Comparison of ENCODE assay signal across 1 cellular context in the genomic region with DNA sequence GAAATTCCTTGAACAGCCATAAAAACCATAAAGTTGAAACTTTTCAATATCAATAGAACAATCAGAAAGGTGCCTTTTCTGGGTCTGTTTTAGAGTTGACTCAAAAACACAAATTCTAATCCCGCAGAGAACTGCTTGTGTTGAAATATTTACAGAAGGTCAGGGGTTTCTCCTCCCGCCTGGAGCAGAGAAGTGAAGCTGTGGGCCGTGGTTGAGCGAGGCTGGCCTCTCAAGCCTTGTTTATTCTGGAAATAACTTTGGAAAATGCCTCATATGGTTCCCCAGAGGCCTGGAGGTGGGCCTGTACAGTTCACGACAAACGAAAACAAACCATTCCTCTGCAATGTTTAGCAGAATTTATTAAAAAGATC.
TF ChIP-seq lines count a peak whose summit lies in the region.

No MANE protein-coding gene starts in this region.

TF ChIP-seq in HepG2, 621 proteins besides CTCF, POLR2A, EP300 and RAD21 (continued from another document and continues in another):
- TF ChIP-seq, protein P1, sequence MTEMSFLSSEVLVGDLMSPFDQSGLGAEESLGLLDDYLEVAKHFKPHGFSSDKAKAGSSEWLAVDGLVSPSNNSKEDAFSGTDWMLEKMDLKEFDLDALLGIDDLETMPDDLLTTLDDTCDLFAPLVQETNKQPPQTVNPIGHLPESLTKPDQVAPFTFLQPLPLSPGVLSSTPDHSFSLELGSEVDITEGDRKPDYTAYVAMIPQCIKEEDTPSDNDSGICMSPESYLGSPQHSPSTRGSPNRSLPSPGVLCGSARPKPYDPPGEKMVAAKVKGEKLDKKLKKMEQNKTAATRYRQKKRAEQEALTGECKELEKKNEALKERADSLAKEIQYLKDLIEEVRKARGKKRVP (CRISPR knock-in tag; IDR thresholded peaks at IDR 0.05): no peak
- no peak for TF ChIP-seq ARNT (IDR thresholded peaks at IDR 0.05)
- TF ChIP-seq MXD3 (CRISPR knock-in tag; IDR thresholded peaks at IDR 0.05): no peak
- TF ChIP-seq CCDC6 (CRISPR knock-in tag; IDR thresholded peaks at IDR 0.05): no peak
- TF ChIP-seq PTBP1 (IDR thresholded peaks at IDR 0.05; ENCODE audit: low read depth, low read length, poor library complexity, severe bottlenecking): no peak
- TF ChIP-seq ZKSCAN5 (CRISPR knock-in tag; IDR thresholded peaks at IDR 0.05): no peak
- no peak for TF ChIP-seq ZNF431 (CRISPR knock-in tag; IDR thresholded peaks at IDR 0.05; ENCODE audit: borderline replicate concordance, low read depth)
- TF ChIP-seq ZNF12 (CRISPR knock-in tag; IDR thresholded peaks at IDR 0.05): 0 out of 2 replicates have a peak, but pooled peaks have one; percentile 21
- no peak for TF ChIP-seq MZF1 (CRISPR knock-in tag; IDR thresholded peaks at IDR 0.05; ENCODE audit: borderline replicate concordance)
- TF ChIP-seq RFXANK (CRISPR knock-in tag; IDR thresholded peaks at IDR 0.05): no peak
- TF ChIP-seq MEIS2 (CRISPR knock-in tag; IDR thresholded peaks at IDR 0.05): no peak
- TF ChIP-seq SRY (CRISPR knock-in tag; IDR thresholded peaks at IDR 0.05): no peak
- no peak for TF ChIP-seq ZSCAN20 (CRISPR knock-in tag; IDR thresholded peaks at IDR 0.05; ENCODE audit: borderline replicate concordance)
- peak; percentile 42; the same call in 1 of the 2 replicates for TF ChIP-seq POLR2AphosphoS5 (IDR thresholded peaks at IDR 0.05; ENCODE audit: low read depth, low read length)
- no peak for TF ChIP-seq ZNF512B (CRISPR knock-in tag; IDR thresholded peaks at IDR 0.05; ENCODE audit: borderline replicate concordance)
- no peak for TF ChIP-seq KMT2A (CRISPR knock-in tag; IDR thresholded peaks at IDR 0.05)
- no peak for TF ChIP-seq ZNF251 (CRISPR knock-in tag; IDR thresholded peaks at IDR 0.05)
- TF ChIP-seq ZNF597 (CRISPR knock-in tag; IDR thresholded peaks at IDR 0.05): no peak
- TF ChIP-seq FOXA3 (CRISPR knock-in tag; IDR thresholded peaks at IDR 0.05): peak; percentile 91
- TF ChIP-seq IRX3 (CRISPR knock-in tag; IDR thresholded peaks at IDR 0.05; ENCODE audit: borderline replicate concordance, low read depth): no peak
- TF ChIP-seq, protein P2, sequence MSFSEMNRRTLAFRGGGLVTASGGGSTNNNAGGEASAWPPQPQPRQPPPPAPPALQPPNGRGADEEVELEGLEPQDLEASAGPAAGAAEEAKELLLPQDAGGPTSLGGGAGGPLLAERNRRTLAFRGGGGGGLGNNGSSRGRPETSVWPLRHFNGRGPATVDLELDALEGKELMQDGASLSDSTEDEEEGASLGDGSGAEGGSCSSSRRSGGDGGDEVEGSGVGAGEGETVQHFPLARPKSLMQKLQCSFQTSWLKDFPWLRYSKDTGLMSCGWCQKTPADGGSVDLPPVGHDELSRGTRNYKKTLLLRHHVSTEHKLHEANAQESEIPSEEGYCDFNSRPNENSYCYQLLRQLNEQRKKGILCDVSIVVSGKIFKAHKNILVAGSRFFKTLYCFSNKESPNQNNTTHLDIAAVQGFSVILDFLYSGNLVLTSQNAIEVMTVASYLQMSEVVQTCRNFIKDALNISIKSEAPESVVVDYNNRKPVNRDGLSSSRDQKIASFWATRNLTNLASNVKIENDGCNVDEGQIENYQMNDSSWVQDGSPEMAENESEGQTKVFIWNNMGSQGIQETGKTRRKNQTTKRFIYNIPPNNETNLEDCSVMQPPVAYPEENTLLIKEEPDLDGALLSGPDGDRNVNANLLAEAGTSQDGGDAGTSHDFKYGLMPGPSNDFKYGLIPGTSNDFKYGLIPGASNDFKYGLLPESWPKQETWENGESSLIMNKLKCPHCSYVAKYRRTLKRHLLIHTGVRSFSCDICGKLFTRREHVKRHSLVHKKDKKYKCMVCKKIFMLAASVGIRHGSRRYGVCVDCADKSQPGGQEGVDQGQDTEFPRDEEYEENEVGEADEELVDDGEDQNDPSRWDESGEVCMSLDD (CRISPR knock-in tag; IDR thresholded peaks at IDR 0.05; ENCODE audit: borderline replicate concordance): no peak
- no peak for TF ChIP-seq GABPA (IDR thresholded peaks at IDR 0.05; ENCODE audit: low read depth, low read length)
- no peak for TF ChIP-seq GABPA (CRISPR knock-in tag; IDR thresholded peaks at IDR 0.05; ENCODE audit: low read depth)
- TF ChIP-seq ZNF496 (CRISPR knock-in tag; IDR thresholded peaks at IDR 0.05; ENCODE audit: insufficient replicate concordance): no peak
- TF ChIP-seq, protein P3, sequence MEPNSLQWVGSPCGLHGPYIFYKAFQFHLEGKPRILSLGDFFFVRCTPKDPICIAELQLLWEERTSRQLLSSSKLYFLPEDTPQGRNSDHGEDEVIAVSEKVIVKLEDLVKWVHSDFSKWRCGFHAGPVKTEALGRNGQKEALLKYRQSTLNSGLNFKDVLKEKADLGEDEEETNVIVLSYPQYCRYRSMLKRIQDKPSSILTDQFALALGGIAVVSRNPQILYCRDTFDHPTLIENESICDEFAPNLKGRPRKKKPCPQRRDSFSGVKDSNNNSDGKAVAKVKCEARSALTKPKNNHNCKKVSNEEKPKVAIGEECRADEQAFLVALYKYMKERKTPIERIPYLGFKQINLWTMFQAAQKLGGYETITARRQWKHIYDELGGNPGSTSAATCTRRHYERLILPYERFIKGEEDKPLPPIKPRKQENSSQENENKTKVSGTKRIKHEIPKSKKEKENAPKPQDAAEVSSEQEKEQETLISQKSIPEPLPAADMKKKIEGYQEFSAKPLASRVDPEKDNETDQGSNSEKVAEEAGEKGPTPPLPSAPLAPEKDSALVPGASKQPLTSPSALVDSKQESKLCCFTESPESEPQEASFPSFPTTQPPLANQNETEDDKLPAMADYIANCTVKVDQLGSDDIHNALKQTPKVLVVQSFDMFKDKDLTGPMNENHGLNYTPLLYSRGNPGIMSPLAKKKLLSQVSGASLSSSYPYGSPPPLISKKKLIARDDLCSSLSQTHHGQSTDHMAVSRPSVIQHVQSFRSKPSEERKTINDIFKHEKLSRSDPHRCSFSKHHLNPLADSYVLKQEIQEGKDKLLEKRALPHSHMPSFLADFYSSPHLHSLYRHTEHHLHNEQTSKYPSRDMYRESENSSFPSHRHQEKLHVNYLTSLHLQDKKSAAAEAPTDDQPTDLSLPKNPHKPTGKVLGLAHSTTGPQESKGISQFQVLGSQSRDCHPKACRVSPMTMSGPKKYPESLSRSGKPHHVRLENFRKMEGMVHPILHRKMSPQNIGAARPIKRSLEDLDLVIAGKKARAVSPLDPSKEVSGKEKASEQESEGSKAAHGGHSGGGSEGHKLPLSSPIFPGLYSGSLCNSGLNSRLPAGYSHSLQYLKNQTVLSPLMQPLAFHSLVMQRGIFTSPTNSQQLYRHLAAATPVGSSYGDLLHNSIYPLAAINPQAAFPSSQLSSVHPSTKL (CRISPR knock-in tag; IDR thresholded peaks at IDR 0.05): peak; percentile 87
- no peak for TF ChIP-seq ZNF572 (CRISPR knock-in tag; IDR thresholded peaks at IDR 0.05)
- TF ChIP-seq RBFOX2 (IDR thresholded peaks at IDR 0.05; ENCODE audit: low read depth, low read length): no peak
- no peak for TF ChIP-seq SP1 (IDR thresholded peaks at IDR 0.05)
- no peak for TF ChIP-seq SP1 (CRISPR knock-in tag; IDR thresholded peaks at IDR 0.05)
- no peak for TF ChIP-seq EZH2 (conservative IDR thresholded peaks at IDR 0.05; ENCODE audit: low read depth, low read length)
- TF ChIP-seq KDM4B (CRISPR knock-in tag; IDR thresholded peaks at IDR 0.05): 0 out of 2 replicates have a peak, but pooled peaks have one; percentile 22
- no peak for TF ChIP-seq RFX5 (IDR thresholded peaks at IDR 0.05; ENCODE audit: low read depth, low read length)
- no peak for TF ChIP-seq GABPB1 (CRISPR knock-in tag; IDR thresholded peaks at IDR 0.05)
- TF ChIP-seq FOSL1 (CRISPR knock-in tag; IDR thresholded peaks at IDR 0.05; ENCODE audit: borderline replicate concordance): no peak
- TF ChIP-seq ZNF644 (CRISPR knock-in tag; IDR thresholded peaks at IDR 0.05; ENCODE audit: low read depth): no peak
- TF ChIP-seq ZNF605 (CRISPR knock-in tag; IDR thresholded peaks at IDR 0.05): no peak
- no peak for TF ChIP-seq PHF20 (CRISPR knock-in tag; IDR thresholded peaks at IDR 0.05)
- TF ChIP-seq ZNF451 (CRISPR knock-in tag; IDR thresholded peaks at IDR 0.05): no peak
- TF ChIP-seq ZNF10 (CRISPR knock-in tag; IDR thresholded peaks at IDR 0.05; ENCODE audit: borderline replicate concordance, low read depth): no peak
- no peak for TF ChIP-seq MYC (CRISPR knock-in tag; IDR thresholded peaks at IDR 0.05; ENCODE audit: borderline replicate concordance)
- no peak for TF ChIP-seq ZNF709 (CRISPR knock-in tag; IDR thresholded peaks at IDR 0.05)
- TF ChIP-seq RBM22 (optimal IDR thresholded peaks at IDR 0.05; ENCODE audit: low read length): no peak
- 0 out of 2 replicates have a peak, but pooled peaks have one; percentile 25 for TF ChIP-seq CBX5 (CRISPR knock-in tag; IDR thresholded peaks at IDR 0.05; ENCODE audit: borderline replicate concordance)
- no peak for TF ChIP-seq NKX3-1 (CRISPR knock-in tag; IDR thresholded peaks at IDR 0.05)
- TF ChIP-seq, protein P4, sequence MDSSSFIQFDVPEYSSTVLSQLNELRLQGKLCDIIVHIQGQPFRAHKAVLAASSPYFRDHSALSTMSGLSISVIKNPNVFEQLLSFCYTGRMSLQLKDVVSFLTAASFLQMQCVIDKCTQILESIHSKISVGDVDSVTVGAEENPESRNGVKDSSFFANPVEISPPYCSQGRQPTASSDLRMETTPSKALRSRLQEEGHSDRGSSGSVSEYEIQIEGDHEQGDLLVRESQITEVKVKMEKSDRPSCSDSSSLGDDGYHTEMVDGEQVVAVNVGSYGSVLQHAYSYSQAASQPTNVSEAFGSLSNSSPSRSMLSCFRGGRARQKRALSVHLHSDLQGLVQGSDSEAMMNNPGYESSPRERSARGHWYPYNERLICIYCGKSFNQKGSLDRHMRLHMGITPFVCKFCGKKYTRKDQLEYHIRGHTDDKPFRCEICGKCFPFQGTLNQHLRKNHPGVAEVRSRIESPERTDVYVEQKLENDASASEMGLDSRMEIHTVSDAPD (CRISPR knock-in tag; IDR thresholded peaks at IDR 0.05): 0 out of 2 replicates have a peak, but pooled peaks have one; percentile 39
- TF ChIP-seq GPN1 (CRISPR knock-in tag; IDR thresholded peaks at IDR 0.05; ENCODE audit: borderline replicate concordance): no peak
- no peak for TF ChIP-seq SYNCRIP (IDR thresholded peaks at IDR 0.05; ENCODE audit: insufficient read depth, low read depth, low read length)
- peak; percentile 55; the same call in 1 of the 2 replicates for TF ChIP-seq CEBPB (IDR thresholded peaks at IDR 0.05; ENCODE audit: borderline replicate concordance, low read depth, low read length)
- TF ChIP-seq, protein P5, sequence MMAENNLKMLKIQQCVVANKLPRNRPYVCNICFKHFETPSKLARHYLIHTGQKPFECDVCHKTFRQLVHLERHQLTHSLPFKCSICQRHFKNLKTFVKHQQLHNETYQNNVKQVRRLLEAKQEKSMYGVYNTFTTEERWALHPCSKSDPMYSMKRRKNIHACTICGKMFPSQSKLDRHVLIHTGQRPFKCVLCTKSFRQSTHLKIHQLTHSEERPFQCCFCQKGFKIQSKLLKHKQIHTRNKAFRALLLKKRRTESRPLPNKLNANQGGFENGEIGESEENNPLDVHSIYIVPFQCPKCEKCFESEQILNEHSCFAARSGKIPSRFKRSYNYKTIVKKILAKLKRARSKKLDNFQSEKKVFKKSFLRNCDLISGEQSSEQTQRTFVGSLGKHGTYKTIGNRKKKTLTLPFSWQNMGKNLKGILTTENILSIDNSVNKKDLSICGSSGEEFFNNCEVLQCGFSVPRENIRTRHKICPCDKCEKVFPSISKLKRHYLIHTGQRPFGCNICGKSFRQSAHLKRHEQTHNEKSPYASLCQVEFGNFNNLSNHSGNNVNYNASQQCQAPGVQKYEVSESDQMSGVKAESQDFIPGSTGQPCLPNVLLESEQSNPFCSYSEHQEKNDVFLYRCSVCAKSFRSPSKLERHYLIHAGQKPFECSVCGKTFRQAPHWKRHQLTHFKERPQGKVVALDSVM (CRISPR knock-in tag; IDR thresholded peaks at IDR 0.05): peak; percentile 64
- no peak; the same call in 1 of the 2 replicates for TF ChIP-seq GATAD1 (CRISPR knock-in tag; IDR thresholded peaks at IDR 0.05)
